1 cellular context compared by ENCODE assay signal in genomic region chrX:1511150-1511549, GRCh38.
TF ChIP-seq lines count a peak whose summit lies in the region.

No MANE protein-coding gene starts in this region.

TF ChIP-seq in HepG2, 621 proteins besides CTCF, POLR2A, EP300 and RAD21:
- no peak for TF ChIP-seq AGO2 (optimal IDR thresholded peaks at IDR 0.05; ENCODE audit: low read depth, low read length)
- TF ChIP-seq NR2F6 (IDR thresholded peaks at IDR 0.05): no peak
- no peak for TF ChIP-seq NR2F6 (CRISPR knock-in tag; IDR thresholded peaks at IDR 0.05)
- TF ChIP-seq ZNF160 (CRISPR knock-in tag; IDR thresholded peaks at IDR 0.05): no peak
- no peak for TF ChIP-seq ZNF572 (CRISPR knock-in tag; IDR thresholded peaks at IDR 0.05)
- no peak for TF ChIP-seq FOXA3 (CRISPR knock-in tag; IDR thresholded peaks at IDR 0.05)
- no peak for TF ChIP-seq MIER3 (CRISPR knock-in tag; IDR thresholded peaks at IDR 0.05; ENCODE audit: borderline replicate concordance)
TF ChIP-seq in HepG2: peak in this region for 0.
